8 cellular contexts compared by ENCODE assay signal in the genomic region with DNA sequence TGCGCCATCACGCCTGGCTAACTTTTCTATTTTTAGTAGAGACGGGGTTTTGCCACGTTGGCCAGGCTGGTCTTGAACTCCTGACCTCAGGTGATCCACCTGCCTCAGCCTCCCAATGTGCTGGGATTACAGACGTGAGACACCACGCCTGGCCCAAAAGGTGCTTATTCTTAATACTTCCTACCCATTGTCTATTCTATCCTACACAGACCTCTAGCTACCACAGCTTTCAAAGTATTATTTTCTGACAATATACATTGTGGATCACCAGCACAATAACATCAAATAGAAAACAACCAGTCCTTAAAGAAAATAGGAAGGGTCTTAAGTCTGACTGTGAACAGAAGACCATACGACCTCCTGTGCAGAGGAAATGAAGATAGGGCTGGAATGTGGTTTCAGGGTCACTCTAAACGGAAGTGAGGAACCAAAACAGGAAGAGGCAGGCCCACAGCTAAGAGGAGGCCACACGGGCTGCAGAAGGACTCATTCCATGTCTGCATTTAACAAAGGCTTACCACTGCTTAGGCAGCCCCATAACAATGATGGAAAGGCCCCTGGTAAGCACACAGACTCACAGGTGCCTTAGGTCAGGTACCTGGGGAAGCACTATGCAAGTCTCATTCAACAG.
DNase-seq lines count a peak whose midpoint lies in the region; ATAC-seq and TF ChIP-seq lines count a peak whose summit lies in the region.

No MANE protein-coding gene starts in this region.

- H3K9me3 ChIP-seq in colonic mucosa, result no peaks in the 10 kb centered on the region

- no peak for TF ChIP-seq CTCF in colonic mucosa (IDR thresholded peaks at IDR 0.05)

- no peaks in the 10 kb centered on the region for H3K79me1 ChIP-seq in mesendoderm (ENCODE audit: low read length)

- H2AK5ac ChIP-seq in mesendoderm (ENCODE audit: low read length), result no peak overlapping the region

- H3K4me3 Mint-ChIP-seq in activated CD4-positive, alpha-beta memory T cell treated with anti-CD3 and anti-CD28 coated beads, Interleukin-2, amount 10 ng/mL, durations not matched to agents 7 days and 5 days, result no peak overlapping the region

- no peak overlapping the region for H2BK120ac ChIP-seq in mesendoderm (ENCODE audit: low read depth, low read length)

- CTCF ChIA-PET in activated CD4-positive, alpha-beta memory T cell treated with anti-CD3 and anti-CD28 coated beads, Interleukin-2, amount 10 ng/mL, durations not matched to agents 7 days and 5 days (lab: Charles Lee), result no interaction called here

- DNase-seq in activated CD4-positive, alpha-beta memory T cell treated with anti-CD3 and anti-CD28 coated beads, Interleukin-2, amount 10 ng/mL, durations not matched to agents 7 days and 5 days, result peak; percentile 49
- DNase-seq in mesendoderm (peak; percentile 58), colonic mucosa (no peak), DMS153 treated with DMSO at 0.1 percent for 48 hours (lab: John Stamatoyannopoulos, UW; ENCODE audit: unreplicated experiment) (no peak)

- no peak overlapping the region for H4K5ac ChIP-seq in mesendoderm (ENCODE audit: low read length)

- H3K9ac ChIP-seq in mesendoderm (ENCODE audit: low read length) (no peak overlapping the region), colonic mucosa (ENCODE audit: low read depth in 2 of 2, low read length in 2 of 2) (no peak overlapping the region)

- H3K36me3 ChIP-seq in mesendoderm (ENCODE audit: control insufficient read depth, insufficient read depth, low read length), result no peaks in the 10 kb centered on the region
- H3K36me3 ChIP-seq in colonic mucosa, result no peaks in the 10 kb centered on the region

- ATAC-seq in GM18502 (IDR thresholded peaks at IDR 0.05; ENCODE audit: poor library complexity, unreplicated experiment) (peak; percentile 50), HG03342 (IDR thresholded peaks at IDR 0.05; ENCODE audit: unreplicated experiment) (peak; percentile 71), HG03280 (IDR thresholded peaks at IDR 0.05; ENCODE audit: unreplicated experiment) (no peak), GM18511 (IDR thresholded peaks at IDR 0.05; ENCODE audit: unreplicated experiment) (no peak)

- H3K27me3 Mint-ChIP-seq in activated CD4-positive, alpha-beta memory T cell treated with anti-CD3 and anti-CD28 coated beads, Interleukin-2, amount 10 ng/mL, durations not matched to agents 7 days and 5 days, result no peaks in the 10 kb centered on the region

- no peak overlapping the region for H3K4ac ChIP-seq in mesendoderm (ENCODE audit: low read depth, low read length)

- H3K27ac ChIP-seq in mesendoderm (ENCODE audit: low read depth, low read length), result no peak overlapping the region
- no peak overlapping the region for H3K27ac ChIP-seq in colonic mucosa

- no peak overlapping the region for H2BK15ac ChIP-seq in mesendoderm (replicated peaks; ENCODE audit: low read depth)

- H3K9me3 Mint-ChIP-seq in activated CD4-positive, alpha-beta memory T cell treated with anti-CD3 and anti-CD28 coated beads, Interleukin-2, amount 10 ng/mL, durations not matched to agents 7 days and 5 days, result peaks cover 2% of the 10 kb centered on the region

- H3K4me1 Mint-ChIP-seq in activated CD4-positive, alpha-beta memory T cell treated with anti-CD3 and anti-CD28 coated beads, Interleukin-2, amount 10 ng/mL, durations not matched to agents 7 days and 5 days, result peaks cover 24% of the 10 kb centered on the region

- no peak overlapping the region for H3K4me3 ChIP-seq in mesendoderm (ENCODE audit: low read length)
- no peak overlapping the region for H3K4me3 ChIP-seq in colonic mucosa

- H3K27me3 ChIP-seq in mesendoderm (ENCODE audit: insufficient read depth, low read length, poor library complexity) (no peaks in the 10 kb centered on the region), colonic mucosa (no peaks in the 10 kb centered on the region)

- no peak overlapping the region for H3K56ac ChIP-seq in mesendoderm (ENCODE audit: low read length)

- H3K4me1 ChIP-seq in mesendoderm (ENCODE audit: control insufficient read depth, low read depth, low read length) (peaks cover 3% of the 10 kb centered on the region), colonic mucosa (no peaks in the 10 kb centered on the region)

- intact Hi-C loops in colonic mucosa (cut with DNase I), result no loop called here

- no peak overlapping the region for H3K18ac ChIP-seq in mesendoderm (ENCODE audit: low read length)

- no peaks in the 10 kb centered on the region for H3K79me2 ChIP-seq in mesendoderm (ENCODE audit: control insufficient read depth, insufficient read depth, low read length)

- peaks cover 14% of the 10 kb centered on the region for H3K36me3 Mint-ChIP-seq in activated CD4-positive, alpha-beta memory T cell treated with anti-CD3 and anti-CD28 coated beads, Interleukin-2, amount 10 ng/mL, durations not matched to agents 7 days and 5 days (ENCODE audit: low read depth)

- H2BK5ac ChIP-seq in mesendoderm (ENCODE audit: low read length), result no peak overlapping the region

- H3K27ac Mint-ChIP-seq in activated CD4-positive, alpha-beta memory T cell treated with anti-CD3 and anti-CD28 coated beads, Interleukin-2, amount 10 ng/mL, durations not matched to agents 7 days and 5 days, result peak overlapping the region; percentile 74

- H3K4me2 ChIP-seq in mesendoderm (ENCODE audit: low read length), result no peak overlapping the region

- WGBS in mesendoderm (ENCODE audit: extremely low coverage, insufficient coverage, low lambda C conversion rate), result no CpG with 5 or more reads among the region's 9 CpGs

- no peak overlapping the region for H4K8ac ChIP-seq in mesendoderm (ENCODE audit: low read depth, low read length)

- POLR2A ChIA-PET in activated CD4-positive, alpha-beta memory T cell treated with anti-CD3 and anti-CD28 coated beads, Interleukin-2, amount 10 ng/mL, durations not matched to agents 7 days and 5 days (lab: Charles Lee), result interaction anchor here (1.2 kb wide), 1 partner anchor 24 kb away, joined by 10 read pairs; no protein-coding TSS in a partner anchor

- no peak overlapping the region for H3K23ac ChIP-seq in mesendoderm (ENCODE audit: low read length)

Comparison
In these comparisons a context has a peak if more than half of its experiments do, and no peak if none do; other contexts are left out.
1. ATAC-seq: peak in GM18502 (single experiment) and HG03342 (single experiment); none in HG03280 (single experiment) and GM18511 (single experiment).
2. DNase-seq: peak in activated CD4-positive, alpha-beta memory T cell treated with anti-CD3 and anti-CD28 coated beads, Interleukin-2, amount 10 ng/mL, durations not matched to agents 7 days and 5 days (single experiment) and mesendoderm (single experiment); none in colonic mucosa (single experiment) and DMS153 treated with DMSO at 0.1 percent for 48 hours (single experiment).